Comparison of ENCODE assay signal across 24 cellular contexts in genomic region chr6:130598021-130598989, GRCh38.
DNase-seq lines count a peak whose midpoint lies in the region; ATAC-seq, FAIRE-seq and TF ChIP-seq lines count a peak whose summit lies in the region.
"Had no signal": no experiment of that assay in that cellular context is flagged by ENCODE, and none has a peak within 500 bp of the region (broad histone marks: within the 10 kb centered on the region; RNA-seq: fewer than 3 reads in every experiment).

No MANE protein-coding gene starts in this region.

- no peaks in the 10 kb centered on the region for H3K27me3 ChIP-seq in PC-3 (ENCODE audit: low read length)
- H3K27me3 ChIP-seq in mesenchymal stem cell (ENCODE audit: control insufficient read depth in 1 of 2, insufficient read depth in 1 of 2, low read length in 2 of 2) = no peaks in the 10 kb centered on the region
- H3K27me3 ChIP-seq: ovary, SJSA1, spleen had no signal

- POLR2A ChIA-PET in PC-3 (lab: Charles Lee; ENCODE audit: unreplicated experiment) = no interaction called here

- FAIRE-seq in HTR-8/SVneo (lab: Jason Lieb, UNC) = no peak
- FAIRE-seq: D721Med, TTC549 had no signal

- H3K4me1 ChIP-seq in PC-3 (ENCODE audit: insufficient read depth, low read length) (peaks cover 25% of the 10 kb centered on the region), mesenchymal stem cell (ENCODE audit: control insufficient read depth, insufficient read depth, low read depth, low read length) (peaks cover 4% of the 10 kb centered on the region)
- H3K4me1 ChIP-seq: spleen had no signal

- H2BK15ac ChIP-seq in mesenchymal stem cell (ENCODE audit: low read depth, poor library complexity, severe bottlenecking) = no peak overlapping the region

- TF ChIP-seq CTCF in PC-3 (conservative IDR thresholded peaks at IDR 0.05; ENCODE audit: low read depth, low read length) (no peak), cardiac fibroblast (IDR thresholded peaks at IDR 0.05; ENCODE audit: low read depth, low read length) (no peak)

- no peaks in the 10 kb centered on the region for H3K9me3 ChIP-seq in PC-3 (ENCODE audit: low read length)
- no peaks in the 10 kb centered on the region for H3K9me3 ChIP-seq in mesenchymal stem cell (ENCODE audit: control insufficient read depth, low read length)
- H3K9me3 ChIP-seq: mucosa of descending colon, ovary, SJSA1, spleen had no signal

- no peak for ATAC-seq in PC-3
- ATAC-seq: activated naive CD8-positive, alpha-beta T cell treated with anti-CD3 and anti-CD28 coated beads, Interleukin-2, amount 50 U/mL, for 24 hours; mucosa of descending colon had no signal

- CTCF ChIA-PET in PC-3 (lab: Charles Lee) = no interaction called here

- H2AK5ac ChIP-seq in mesenchymal stem cell (ENCODE audit: low read length, severe bottlenecking) = no peak overlapping the region

- H3K9ac ChIP-seq in PC-3 (ENCODE audit: low read length) = no peak overlapping the region
- H3K9ac ChIP-seq in mesenchymal stem cell (ENCODE audit: low read length) = peak overlapping the region; percentile 20
- H3K9ac ChIP-seq: GM23248 had no signal

- DNase-seq in EL = peak; percentile 54
- DNase-seq in PC-3 = peak; percentile 55
- peak; percentile 26 to 35 for DNase-seq in cardiac fibroblast (ENCODE audit: low read depth in 2 of 2)
- no peak for DNase-seq in mesenchymal stem cell
- no peak for DNase-seq in OCI-M1 (lab: John Stamatoyannopoulos, UW)
- DNase-seq in HTR-8/SVneo (ENCODE audit: insufficient read length, low spot score) = no peak
- no peak for DNase-seq in stimulated activated CD4-positive, alpha-beta T cell treated with anti-CD3 and anti-CD28 coated beads, Interleukin-2, amount 100 ng/mL, for 48 hours
- DNase-seq: activated CD4-positive, alpha-beta T cell treated with anti-CD3 and anti-CD28 coated beads for 1 hour; activated gamma-delta T cell treated with Interleukin-2 at 50 U/mL for 16 hours; activated naive CD8-positive, alpha-beta T cell treated with anti-CD3 and anti-CD28 coated beads, Interleukin-2, amount 50 U/mL, for 24 hours; central memory CD4-positive, alpha-beta T cell; GM23248; hypothalamus; KBM-7; mucosa of descending colon; NCI-H146; NCI-H524; ovary; spleen; stimulated activated CD4-positive, alpha-beta T cell treated with anti-CD3 and anti-CD28 coated beads, Interleukin-4, amount 100 ng/mL, for 4 hours; stimulated activated naive CD4-positive, alpha-beta T cell had no signal

- no peak overlapping the region for H2AFZ ChIP-seq in PC-3 (ENCODE audit: low read length)
- no peak overlapping the region for H2AFZ ChIP-seq in mesenchymal stem cell (ENCODE audit: low read depth, low read length)
- H2AFZ ChIP-seq: GM23248 had no signal

- H3K4me3 ChIP-seq in PC-3 (ENCODE audit: low read length) (no peak overlapping the region), cardiac fibroblast (replicated peaks in 1 of 2; ENCODE audit: low read depth in 2 of 2, low read length in 2 of 2) (no peak overlapping the region), mesenchymal stem cell (ENCODE audit: insufficient read depth in 1 of 2, low read depth in 1 of 2, low read length in 2 of 2) (no peak overlapping the region)
- H3K4me3 ChIP-seq: GM23248, mucosa of descending colon, ovary, SJSA1, spleen had no signal

- no peaks in the 10 kb centered on the region for H4K20me1 ChIP-seq in PC-3 (ENCODE audit: low read length)

- H3K79me1 ChIP-seq in mesenchymal stem cell (replicated peaks; ENCODE audit: low read length, poor library complexity, severe bottlenecking) = no peaks in the 10 kb centered on the region

- no peak overlapping the region for H3K14ac ChIP-seq in mesenchymal stem cell (ENCODE audit: low read length in 2 of 2)

- BruUV-seq in PC-3 (replicated peaks; lab: Mats Ljungman, UMichigan) = no TSS peak

- no peaks in the 10 kb centered on the region for H3F3A ChIP-seq in PC-3 (ENCODE audit: low read length, unreplicated experiment)

- 100% methylated on average over 1 of the region's 2 CpGs for WGBS in mesenchymal stem cell

- no peak overlapping the region for H3K23ac ChIP-seq in mesenchymal stem cell (ENCODE audit: low read length in 2 of 2)

- peak overlapping the region in 1 of 2 experiments; percentile 56 for H2BK12ac ChIP-seq in mesenchymal stem cell (ENCODE audit: low read length in 2 of 2)

- H3K4ac ChIP-seq in mesenchymal stem cell (ENCODE audit: low read depth in 1 of 2, low read length in 2 of 2) = no peak overlapping the region

- H3K36me3 ChIP-seq in PC-3 (ENCODE audit: low read depth, low read length) (no peaks in the 10 kb centered on the region), mesenchymal stem cell (ENCODE audit: control insufficient read depth in 1 of 2, insufficient read depth in 2 of 2, low read depth in 1 of 2, low read length in 2 of 2) (no peaks in the 10 kb centered on the region)
- H3K36me3 ChIP-seq: ovary, SJSA1, spleen had no signal

- intact Hi-C loops in PC-3 (cut with micrococcal nuclease) = no loop called here

- H4K8ac ChIP-seq in mesenchymal stem cell (ENCODE audit: low read length) = no peak overlapping the region

- no peak overlapping the region for H2BK120ac ChIP-seq in mesenchymal stem cell (ENCODE audit: low read depth, low read length)

- no peak overlapping the region for H4K91ac ChIP-seq in mesenchymal stem cell (ENCODE audit: low read length)

- no peaks in the 10 kb centered on the region for H3K9me2 ChIP-seq in PC-3 (replicated peaks; ENCODE audit: low read length)

- H2BK5ac ChIP-seq in mesenchymal stem cell (ENCODE audit: low read depth, low read length, poor library complexity, severe bottlenecking) = no peak overlapping the region

- no peaks in the 10 kb centered on the region for H3K79me2 ChIP-seq in PC-3 (ENCODE audit: low read length)

- H3K4me2 ChIP-seq in PC-3 (ENCODE audit: low read length) (no peak overlapping the region), mesenchymal stem cell (ENCODE audit: low read length, poor library complexity, severe bottlenecking) (no peak overlapping the region)

- H3K27ac ChIP-seq in PC-3 (ENCODE audit: low read length) = no peak overlapping the region
- H3K27ac ChIP-seq in mesenchymal stem cell (ENCODE audit: low read length, poor library complexity, severe bottlenecking) = no peak overlapping the region
- H3K27ac ChIP-seq: GM23248, ovary, SJSA1, spleen had no signal

- peak overlapping the region in 1 of 2 experiments; percentile 41 for H3K18ac ChIP-seq in mesenchymal stem cell (ENCODE audit: low read depth in 1 of 2, low read length in 2 of 2)

Comparison
In these comparisons a context has a peak if more than half of its experiments do, and no peak if none do; other contexts are left out.
1. DNase-seq: peak in EL (single experiment), PC-3 (single experiment) and cardiac fibroblast (2 of 2); none in mesenchymal stem cell (single experiment), OCI-M1 (single experiment), HTR-8/SVneo (single experiment) and stimulated activated CD4-positive, alpha-beta T cell treated with anti-CD3 and anti-CD28 coated beads, Interleukin-2, amount 100 ng/mL, for 48 hours (0 of 2).